17 cellular contexts compared by ENCODE assay signal in the genomic region with DNA sequence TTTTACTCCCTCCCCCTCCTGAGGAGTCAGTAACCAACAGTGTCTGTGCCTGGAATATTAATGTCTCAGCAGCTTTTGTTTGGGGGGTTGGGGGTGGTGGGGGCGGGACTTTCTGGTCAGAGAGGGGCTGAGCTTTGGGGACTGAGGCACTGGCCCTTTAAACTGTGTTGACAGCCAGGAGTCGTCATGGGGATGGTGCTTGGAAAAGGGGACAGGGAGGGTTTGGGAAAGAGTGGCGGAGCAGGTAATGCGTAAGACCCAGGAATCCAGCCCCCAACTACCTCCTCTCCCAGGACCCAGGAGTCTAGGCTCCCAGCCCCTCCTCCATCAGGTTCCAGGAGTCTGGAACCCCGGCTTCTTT. TPM values are rescaled to one million over a fixed set of nuclear protein-coding genes. Genes with fewer than 3 reads are reported as not detected.
A peak's percentile ranks its signal among the peaks of the same experiment; 100 is the strongest.
DNase-seq lines count a peak whose midpoint lies in the region; ATAC-seq, FAIRE-seq and TF ChIP-seq lines count a peak whose summit lies in the region.
"Had no signal": no experiment of that assay in that cellular context is flagged by ENCODE, and none has a peak within 500 bp of the region (broad histone marks: within the 10 kb centered on the region; RNA-seq: fewer than 3 reads in every experiment).

No MANE protein-coding gene starts in this region.

- in situ Hi-C loops in HepG2 (cut with HindIII; ENCODE audit: extremely low pct_ligation_motif_present, low pct_unique_long_range_greater_than_20kb), result no loop called here

- no peaks in the 10 kb centered on the region for H4K20me1 ChIP-seq in HepG2 (ENCODE audit: insufficient read depth, low read length)

- ATAC-seq in HepG2 (peak; percentile 56), right lobe of liver (no peak), gastroesophageal sphincter (no peak), HG03045 (IDR thresholded peaks at IDR 0.05; ENCODE audit: unreplicated experiment) (no peak), HG02610 (IDR thresholded peaks at IDR 0.05; ENCODE audit: unreplicated experiment) (no peak)

- H3K27me3 ChIP-seq in HepG2 (ENCODE audit: control insufficient read depth in 1 of 2, insufficient read depth in 2 of 2, low read length in 2 of 2) (no peaks in the 10 kb centered on the region), right lobe of liver (no peaks in the 10 kb centered on the region), gastroesophageal sphincter (no peaks in the 10 kb centered on the region), tibial nerve (peaks cover 0 to 31% of the 10 kb centered on the region in 2 donors)

- TF ChIP-seq POLR2A in HepG2 (IDR thresholded peaks at IDR 0.05; ENCODE audit: insufficient read depth in 1 of 2, low read depth in 2 of 2, low read length in 2 of 2) (no peak), right lobe of liver (IDR thresholded peaks at IDR 0.05) (no peak), gastroesophageal sphincter (IDR thresholded peaks at IDR 0.05) (no peak), tibial nerve (IDR thresholded peaks at IDR 0.05) (no peak)

- TF ChIP-seq CTCF in HepG2 (CRISPR knock-in tag; IDR thresholded peaks at IDR 0.05) (no peak), right lobe of liver (IDR thresholded peaks at IDR 0.05) (no peak), gastroesophageal sphincter (IDR thresholded peaks at IDR 0.05) (no peak), nephron (IDR thresholded peaks at IDR 0.05; ENCODE audit: unreplicated experiment in 3 of 3) (no peak), tibial nerve (IDR thresholded peaks at IDR 0.05) (no peak)

- FAIRE-seq in HepG2 (lab: Jason Lieb, UNC), result no peak
- FAIRE-seq: GM19239 had no signal

- intact Hi-C loops in HepG2 (cut with micrococcal nuclease; ENCODE audit: unreplicated experiment) (loop anchor here (2.0 kb wide), 1 partner anchor 16 kb away; the partner anchor contains the start of gene ZNF428), right lobe of liver (cut with DNase I) (no loop called here)

- peaks cover 15% of the 10 kb centered on the region for H3K27me3 Mint-ChIP-seq in nephron (ENCODE audit: low read depth)

- peak overlapping the region; percentile 61 to 76 (median 67) for H3K4me3 ChIP-seq in HepG2 (replicated peaks in 1 of 3; ENCODE audit: insufficient read depth in 1 of 3, low read depth in 2 of 3, low read length in 3 of 3)
- no peak overlapping the region for H3K4me3 ChIP-seq in right lobe of liver
- peak overlapping the region in 1 of 2 donors; percentile 36 for H3K4me3 ChIP-seq in gastroesophageal sphincter
- peak overlapping the region; percentile 28 to 43 (median 32) for H3K4me3 ChIP-seq in tibial nerve
- H3K4me3 ChIP-seq: upper lobe of left lung had no signal

- H3K9me3 ChIP-seq in HepG2 (ENCODE audit: low read length) (no peaks in the 10 kb centered on the region), right lobe of liver (no peaks in the 10 kb centered on the region), gastroesophageal sphincter (no peaks in the 10 kb centered on the region), tibial nerve (no peaks in the 10 kb centered on the region)
- H3K9me3 ChIP-seq: upper lobe of left lung had no signal

- no peaks in the 10 kb centered on the region for H3K36me3 ChIP-seq in HepG2 (replicated peaks in 1 of 2; ENCODE audit: control insufficient read depth in 1 of 2, insufficient read depth in 2 of 2, low read length in 2 of 2)
- H3K36me3 ChIP-seq in right lobe of liver, result no peaks in the 10 kb centered on the region
- H3K36me3 ChIP-seq in gastroesophageal sphincter, result no peaks in the 10 kb centered on the region
- no peaks in the 10 kb centered on the region for H3K36me3 ChIP-seq in tibial nerve
- H3K36me3 ChIP-seq: upper lobe of left lung had no signal

- H3K4me1 ChIP-seq in HepG2 (ENCODE audit: insufficient read depth, low read length) (peaks cover 57% of the 10 kb centered on the region), right lobe of liver (no peaks in the 10 kb centered on the region), gastroesophageal sphincter (peaks cover 0 to 30% (median 0%) of the 10 kb centered on the region in 3 donors), tibial nerve (peaks cover 0 to 50% (median 3%) of the 10 kb centered on the region in 4 donors)

- TF ChIP-seq EP300 in HepG2 (IDR thresholded peaks at IDR 0.05; ENCODE audit: low read depth in 2 of 2, low read length in 2 of 2), result no peak
- no peak for TF ChIP-seq EP300 in HepG2 (CRISPR knock-in tag; IDR thresholded peaks at IDR 0.05; ENCODE audit: borderline replicate concordance)
- no peak for TF ChIP-seq EP300 in gastroesophageal sphincter (IDR thresholded peaks at IDR 0.05)
- TF ChIP-seq EP300 in tibial nerve (IDR thresholded peaks at IDR 0.05), result no peak

- H3K79me2 ChIP-seq in HepG2 (ENCODE audit: insufficient read depth, low read length), result no peaks in the 10 kb centered on the region

- H3K4me2 ChIP-seq in HepG2 (ENCODE audit: low read depth, low read length), result peak overlapping the region; percentile 92

- H3K9ac ChIP-seq in HepG2 (ENCODE audit: insufficient read depth, low read depth, low read length), result peak overlapping the region; percentile 87

- H3K27ac ChIP-seq in HepG2 (ENCODE audit: extremely low read length, insufficient read depth, low read length) (peak overlapping the region; percentile 90), right lobe of liver (no peak overlapping the region), gastroesophageal sphincter (peak overlapping the region in 3 of 4 donors; percentile 66 to 77 (median 68)), tibial nerve (peak overlapping the region; percentile 71 to 92 (median 82))
- H3K27ac ChIP-seq: epithelial cell of prostate, upper lobe of left lung had no signal

- WGBS in HepG2 (ENCODE audit: low lambda C conversion rate), result 24% methylated on average over 4 of the region's 5 CpGs
- WGBS in right lobe of liver (ENCODE audit: insufficient coverage, low coverage, low lambda C conversion rate, missing lambda C conversion rate), result 13% methylated on average over 2 of the region's 5 CpGs
- 24 to 30% methylated on average over 2 to 4 of the region's 5 CpGs for WGBS in gastroesophageal sphincter (ENCODE audit: low coverage in 1 of 2), 2 donors
- WGBS in tibial nerve, 2 donors, result 22 to 59% methylated on average over 5 of the region's 5 CpGs

- POLR2A ChIA-PET in HepG2 (lab: Yijun Ruan, JAX), result interaction anchor here (0.6 to 2.3 kb wide), 6 partner anchors 10 to 171 kb away, joined by 3 to 20 read pairs (median 6); partner anchors contain the start of genes IRGQ and ZNF576

- no peak for TF ChIP-seq RAD21 in HepG2 (CRISPR knock-in tag; IDR thresholded peaks at IDR 0.05)

- H3K4me1 Mint-ChIP-seq in nephron, result peaks cover 24% of the 10 kb centered on the region

- TSS peak; percentile 40 for BruUV-seq in HepG2 (replicated peaks; lab: Mats Ljungman, UMichigan)

- peak overlapping the region; percentile 76 to 83 (median 79) for H3K4me3 Mint-ChIP-seq in nephron
- H3K4me3 Mint-ChIP-seq: activated B cell treated with CpG ODN at 0.5 μM for 24 hours had no signal

- H3K9me3 Mint-ChIP-seq in nephron, result no peaks in the 10 kb centered on the region
- H3K9me3 Mint-ChIP-seq: activated B cell treated with CpG ODN at 0.5 μM for 24 hours, HFFc6 had no signal

- H3K27ac Mint-ChIP-seq in nephron, result peak overlapping the region in 2 of 3 experiments; percentile 91 to 98
- H3K27ac Mint-ChIP-seq: activated B cell treated with CpG ODN at 0.5 μM for 24 hours had no signal

- CTCF ChIA-PET in HepG2 (lab: Yijun Ruan, JAX; ENCODE audit: low intra/inter-chr PET ratio, low total read pairs), result no interaction called here

- no peak overlapping the region for H2AFZ ChIP-seq in HepG2 (ENCODE audit: low read length)

- DNase-seq in HepG2 (ENCODE audit: low spot score) (no peak), right lobe of liver (no peak), tibial nerve (ENCODE audit: low spot score in 2 of 2) (no peak), SIG-M5 (lab: John Stamatoyannopoulos, UW) (no peak)
- DNase-seq: ACHN; activated B cell treated with CpG ODN at 0.5 μM for 24 hours; activated T-cell treated with anti-CD3 and anti-CD28 coated beads, Interleukin-2, amount 50 U/mL, for 1 hour; HFFc6; NCI-H2081 treated with DMSO at 0.1 percent for 48 hours; right cardiac atrium; upper lobe of left lung had no signal

- H3K36me3 Mint-ChIP-seq in nephron (ENCODE audit: low read depth), result peaks cover 3% of the 10 kb centered on the region

RNA-seq across cellular contexts. Expression of gene CADM4, which starts 5.2 kb away (rescaled TPM):
- 6.4 and 16.0 TPM in 2 replicates for total RNA-seq in HepG2 (2016; rRNA removed; fragmentation: Illumina TruSeq; extraction: Trizol)
- total RNA-seq in HepG2 (2016; cell fraction: cytosol; rRNA removed; fragmentation: Illumina TruSeq; extraction: Trizol; ENCODE audit: low read depth), result 1.9 and 2.0 TPM in 2 replicates
- total RNA-seq in HepG2 (2016; cell fraction: insoluble cytoplasmic fraction; rRNA removed; fragmentation: Illumina TruSeq; extraction: Trizol), result 6.2 and 15.7 TPM in 2 replicates
- 6.3 and 6.6 TPM in 2 replicates for total RNA-seq in HepG2 (2016; cell fraction: membrane; rRNA removed; fragmentation: Illumina TruSeq; extraction: Trizol)
- 13.7 and 16.1 TPM in 2 replicates for total RNA-seq in HepG2 (2016; cell fraction: nucleus; rRNA removed; fragmentation: Illumina TruSeq; extraction: Trizol)
- polyA plus RNA-seq in HepG2 (2011; rRNA removed), result 8.5 and 15.4 TPM in 2 replicates
- 10.7 and 11.5 TPM in 2 replicates for polyA plus RNA-seq in HepG2 (2011; cell fraction: cytosol; rRNA removed)
- polyA plus RNA-seq in HepG2 (2011; cell fraction: nucleus; rRNA removed), result 8.7 and 11.0 TPM in 2 replicates
- polyA plus RNA-seq in HepG2 (2012), result 14.2 and 19.2 TPM in 2 replicates
- 3.1 and 3.4 TPM in 2 replicates for polyA plus RNA-seq in HepG2 (2016; cell fraction: cytosol; fragmentation: Illumina TruSeq; extraction: Trizol; ENCODE audit: low read depth)
- 7.9 and 9.3 TPM in 2 replicates for polyA plus RNA-seq in HepG2 (2016; cell fraction: insoluble cytoplasmic fraction; fragmentation: Illumina TruSeq; extraction: Trizol; ENCODE audit: low read depth)
- polyA plus RNA-seq in HepG2 (2016; cell fraction: membrane; fragmentation: Illumina TruSeq; extraction: Trizol; ENCODE audit: low read depth), result 6.8 and 7.0 TPM in 2 replicates
- polyA plus RNA-seq in HepG2 (2016; cell fraction: nucleus; fragmentation: Illumina TruSeq; extraction: Trizol; ENCODE audit: insufficient read depth, low read depth), result 32.5 and 32.9 TPM in 2 replicates
- 1.1 and 12.4 TPM in 2 replicates for polyA minus RNA-seq in HepG2 (2011; rRNA and poly(A)+ RNA removed; ENCODE audit: low replicate concordance)
- 5.0 and 7.8 TPM in 2 replicates for polyA minus RNA-seq in HepG2 (2011; cell fraction: cytosol; rRNA and poly(A)+ RNA removed)
- polyA minus RNA-seq in HepG2 (2011; cell fraction: nucleus; rRNA and poly(A)+ RNA removed), result 4.0 and 5.5 TPM in 2 replicates
- total RNA-seq in right lobe of liver, result 1 to 10 TPM; 2.2 to 4.7 (median 3.7) TPM
- 10 to 100 TPM; 19.8 to 52.5 (median 31.6) TPM for total RNA-seq in gastroesophageal sphincter
- 100 to 1,000 TPM in 2 of 4 donors, 10 to 100 TPM in 2; 85.2 to 108 (median 102) TPM for total RNA-seq in tibial nerve
- total RNA-seq: activated B cell treated with CpG ODN at 0.5 μM for 24 hours had no signal

RNA-seq across cellular contexts. Expression of gene ZNF428, which starts 15.1 kb away (rescaled TPM):
- total RNA-seq in HepG2 (2016; rRNA removed; fragmentation: Illumina TruSeq; extraction: Trizol) (24.0 and 26.9 TPM in 2 replicates), right lobe of liver (10 to 100 TPM; 10.9 to 16.7 (median 13.3) TPM), gastroesophageal sphincter (10 to 100 TPM; 33.9 to 54.1 (median 45.0) TPM), tibial nerve (10 to 100 TPM; 38.1 to 61.1 (median 50.5) TPM)
- 19.4 and 25.5 TPM in 2 replicates for total RNA-seq in HepG2 (2016; cell fraction: cytosol; rRNA removed; fragmentation: Illumina TruSeq; extraction: Trizol; ENCODE audit: low read depth)
- total RNA-seq in HepG2 (2016; cell fraction: insoluble cytoplasmic fraction; rRNA removed; fragmentation: Illumina TruSeq; extraction: Trizol), result 20.7 and 27.4 TPM in 2 replicates
- 23.9 and 34.3 TPM in 2 replicates for total RNA-seq in HepG2 (2016; cell fraction: membrane; rRNA removed; fragmentation: Illumina TruSeq; extraction: Trizol)
- total RNA-seq in HepG2 (2016; cell fraction: nucleus; rRNA removed; fragmentation: Illumina TruSeq; extraction: Trizol), result 6.5 and 9.5 TPM in 2 replicates
- polyA plus RNA-seq in HepG2 (2011; rRNA removed), result 10.4 and 11.5 TPM in 2 replicates
- polyA plus RNA-seq in HepG2 (2011; cell fraction: cytosol; rRNA removed), result 8.0 and 12.3 TPM in 2 replicates
- polyA plus RNA-seq in HepG2 (2011; cell fraction: nucleus; rRNA removed), result 6.0 and 6.2 TPM in 2 replicates
- 11.5 and 12.7 TPM in 2 replicates for polyA plus RNA-seq in HepG2 (2012)
- polyA plus RNA-seq in HepG2 (2016; cell fraction: cytosol; fragmentation: Illumina TruSeq; extraction: Trizol; ENCODE audit: low read depth), result 19.6 and 22.2 TPM in 2 replicates
- 27.6 and 28.2 TPM in 2 replicates for polyA plus RNA-seq in HepG2 (2016; cell fraction: insoluble cytoplasmic fraction; fragmentation: Illumina TruSeq; extraction: Trizol; ENCODE audit: low read depth)
- polyA plus RNA-seq in HepG2 (2016; cell fraction: membrane; fragmentation: Illumina TruSeq; extraction: Trizol; ENCODE audit: low read depth), result 25.6 and 28.5 TPM in 2 replicates
- polyA plus RNA-seq in HepG2 (2016; cell fraction: nucleus; fragmentation: Illumina TruSeq; extraction: Trizol; ENCODE audit: insufficient read depth, low read depth), result 19.8 and 22.6 TPM in 2 replicates
- 3.2 and 7.4 TPM in 2 replicates for polyA minus RNA-seq in HepG2 (2011; rRNA and poly(A)+ RNA removed; ENCODE audit: low replicate concordance)
- 4.6 and 4.9 TPM in 2 replicates for polyA minus RNA-seq in HepG2 (2011; cell fraction: cytosol; rRNA and poly(A)+ RNA removed)
- polyA minus RNA-seq in HepG2 (2011; cell fraction: nucleus; rRNA and poly(A)+ RNA removed), result 2.1 and 4.6 TPM in 2 replicates

RNA-seq across cellular contexts. Expression of gene SRRM5, which starts 22.6 kb away (rescaled TPM):
- total RNA-seq in HepG2 (2016; rRNA removed; fragmentation: Illumina TruSeq; extraction: Trizol), result 0.11 TPM in 1 of 2 replicates, not detected in the other
- total RNA-seq in HepG2 (2016; cell fraction: cytosol; rRNA removed; fragmentation: Illumina TruSeq; extraction: Trizol; ENCODE audit: low read depth), result not detected in 2 replicates
- total RNA-seq in HepG2 (2016; cell fraction: insoluble cytoplasmic fraction; rRNA removed; fragmentation: Illumina TruSeq; extraction: Trizol), result not detected in 2 replicates
- total RNA-seq in HepG2 (2016; cell fraction: membrane; rRNA removed; fragmentation: Illumina TruSeq; extraction: Trizol), result 0.06 TPM in 1 of 2 replicates, not detected in the other
- 0.31 TPM in 1 of 2 replicates, not detected in the other for total RNA-seq in HepG2 (2016; cell fraction: nucleus; rRNA removed; fragmentation: Illumina TruSeq; extraction: Trizol)
- polyA plus RNA-seq in HepG2 (2011; rRNA removed), result 0.16 TPM in 2 replicates
- polyA plus RNA-seq in HepG2 (2011; cell fraction: cytosol; rRNA removed), result 0.03 and 0.08 TPM in 2 replicates
- polyA plus RNA-seq in HepG2 (2011; cell fraction: nucleus; rRNA removed), result 0.61 and 0.79 TPM in 2 replicates
- polyA plus RNA-seq in HepG2 (2012), result 0.15 and 0.21 TPM in 2 replicates
- not detected in 2 replicates for polyA plus RNA-seq in HepG2 (2016; cell fraction: cytosol; fragmentation: Illumina TruSeq; extraction: Trizol; ENCODE audit: low read depth)
- polyA plus RNA-seq in HepG2 (2016; cell fraction: insoluble cytoplasmic fraction; fragmentation: Illumina TruSeq; extraction: Trizol; ENCODE audit: low read depth), result 0.10 and 0.12 TPM in 2 replicates
- 0.10 TPM in 2 replicates for polyA plus RNA-seq in HepG2 (2016; cell fraction: membrane; fragmentation: Illumina TruSeq; extraction: Trizol; ENCODE audit: low read depth)
- polyA plus RNA-seq in HepG2 (2016; cell fraction: nucleus; fragmentation: Illumina TruSeq; extraction: Trizol; ENCODE audit: insufficient read depth, low read depth), result 0.51 and 1.2 TPM in 2 replicates
- polyA minus RNA-seq in HepG2 (2011; rRNA and poly(A)+ RNA removed; ENCODE audit: low replicate concordance), result 0.18 and 0.23 TPM in 2 replicates
- polyA minus RNA-seq in HepG2 (2011; cell fraction: cytosol; rRNA and poly(A)+ RNA removed), result not detected in 2 replicates
- 0.39 and 0.50 TPM in 2 replicates for polyA minus RNA-seq in HepG2 (2011; cell fraction: nucleus; rRNA and poly(A)+ RNA removed)
- under 1 TPM in 5 of 6 experiments, not detected in 1; 0.09 to 0.37 (median 0.18) TPM for total RNA-seq in right lobe of liver
- under 1 TPM in 1 of 4 donors, not detected in 3; 0.13 TPM for total RNA-seq in gastroesophageal sphincter
- under 1 TPM; 0.20 to 0.84 (median 0.52) TPM for total RNA-seq in tibial nerve

RNA-seq across cellular contexts. Expression of gene PLAUR, which starts 35.5 kb away (rescaled TPM):
- 2.2 and 2.5 TPM in 2 replicates for total RNA-seq in HepG2 (2016; rRNA removed; fragmentation: Illumina TruSeq; extraction: Trizol)
- 1.1 and 2.5 TPM in 2 replicates for total RNA-seq in HepG2 (2016; cell fraction: cytosol; rRNA removed; fragmentation: Illumina TruSeq; extraction: Trizol; ENCODE audit: low read depth)
- 1.8 and 2.2 TPM in 2 replicates for total RNA-seq in HepG2 (2016; cell fraction: insoluble cytoplasmic fraction; rRNA removed; fragmentation: Illumina TruSeq; extraction: Trizol)
- 1.2 and 2.1 TPM in 2 replicates for total RNA-seq in HepG2 (2016; cell fraction: membrane; rRNA removed; fragmentation: Illumina TruSeq; extraction: Trizol)
- total RNA-seq in HepG2 (2016; cell fraction: nucleus; rRNA removed; fragmentation: Illumina TruSeq; extraction: Trizol), result 1.4 and 3.2 TPM in 2 replicates
- polyA plus RNA-seq in HepG2 (2011; rRNA removed), result 2.9 and 3.9 TPM in 2 replicates
- 2.1 and 2.9 TPM in 2 replicates for polyA plus RNA-seq in HepG2 (2011; cell fraction: cytosol; rRNA removed)
- 8.0 and 8.8 TPM in 2 replicates for polyA plus RNA-seq in HepG2 (2011; cell fraction: nucleus; rRNA removed)
- 2.0 and 2.1 TPM in 2 replicates for polyA plus RNA-seq in HepG2 (2012)
- 0.71 and 1.1 TPM in 2 replicates for polyA plus RNA-seq in HepG2 (2016; cell fraction: cytosol; fragmentation: Illumina TruSeq; extraction: Trizol; ENCODE audit: low read depth)
- polyA plus RNA-seq in HepG2 (2016; cell fraction: insoluble cytoplasmic fraction; fragmentation: Illumina TruSeq; extraction: Trizol; ENCODE audit: low read depth), result 2.7 and 2.8 TPM in 2 replicates
- polyA plus RNA-seq in HepG2 (2016; cell fraction: membrane; fragmentation: Illumina TruSeq; extraction: Trizol; ENCODE audit: low read depth), result 1.1 and 1.3 TPM in 2 replicates
- 6.9 and 8.6 TPM in 2 replicates for polyA plus RNA-seq in HepG2 (2016; cell fraction: nucleus; fragmentation: Illumina TruSeq; extraction: Trizol; ENCODE audit: insufficient read depth, low read depth)
- polyA minus RNA-seq in HepG2 (2011; rRNA and poly(A)+ RNA removed; ENCODE audit: low replicate concordance), result 2.8 and 50.5 TPM in 2 replicates
- polyA minus RNA-seq in HepG2 (2011; cell fraction: cytosol; rRNA and poly(A)+ RNA removed), result 1.3 and 2.9 TPM in 2 replicates
- polyA minus RNA-seq in HepG2 (2011; cell fraction: nucleus; rRNA and poly(A)+ RNA removed), result 1.4 and 1.7 TPM in 2 replicates
- 10 to 100 TPM in 1 of 6 experiments, 1 to 10 TPM in 4, under 1 TPM in 1; 0.90 to 13.3 (median 2.3) TPM for total RNA-seq in right lobe of liver
- 10 to 100 TPM in 3 of 4 donors, 1 to 10 TPM in 1; 3.4 to 25.8 (median 15.7) TPM for total RNA-seq in gastroesophageal sphincter
- 10 to 100 TPM; 12.9 to 19.7 (median 16.4) TPM for total RNA-seq in tibial nerve

RNA-seq across cellular contexts. Expression of gene ZNF576, which starts 38.1 kb away (rescaled TPM):
- total RNA-seq in HepG2 (2016; rRNA removed; fragmentation: Illumina TruSeq; extraction: Trizol), result 9.6 and 10.9 TPM in 2 replicates
- total RNA-seq in HepG2 (2016; cell fraction: cytosol; rRNA removed; fragmentation: Illumina TruSeq; extraction: Trizol; ENCODE audit: low read depth), result 8.7 and 10.4 TPM in 2 replicates
- total RNA-seq in HepG2 (2016; cell fraction: insoluble cytoplasmic fraction; rRNA removed; fragmentation: Illumina TruSeq; extraction: Trizol), result 10.6 and 11.2 TPM in 2 replicates
- total RNA-seq in HepG2 (2016; cell fraction: membrane; rRNA removed; fragmentation: Illumina TruSeq; extraction: Trizol), result 13.9 and 14.1 TPM in 2 replicates
- total RNA-seq in HepG2 (2016; cell fraction: nucleus; rRNA removed; fragmentation: Illumina TruSeq; extraction: Trizol), result 6.6 and 7.0 TPM in 2 replicates
- polyA plus RNA-seq in HepG2 (2011; rRNA removed), result 7.2 and 10.2 TPM in 2 replicates
- 7.1 and 9.5 TPM in 2 replicates for polyA plus RNA-seq in HepG2 (2011; cell fraction: cytosol; rRNA removed)
- 7.2 and 9.1 TPM in 2 replicates for polyA plus RNA-seq in HepG2 (2011; cell fraction: nucleus; rRNA removed)
- polyA plus RNA-seq in HepG2 (2012), result 4.1 and 5.6 TPM in 2 replicates
- polyA plus RNA-seq in HepG2 (2016; cell fraction: cytosol; fragmentation: Illumina TruSeq; extraction: Trizol; ENCODE audit: low read depth), result 11.9 and 12.6 TPM in 2 replicates
- 12.1 and 13.5 TPM in 2 replicates for polyA plus RNA-seq in HepG2 (2016; cell fraction: insoluble cytoplasmic fraction; fragmentation: Illumina TruSeq; extraction: Trizol; ENCODE audit: low read depth)
- polyA plus RNA-seq in HepG2 (2016; cell fraction: membrane; fragmentation: Illumina TruSeq; extraction: Trizol; ENCODE audit: low read depth), result 12.7 and 17.2 TPM in 2 replicates
- 8.1 and 10.1 TPM in 2 replicates for polyA plus RNA-seq in HepG2 (2016; cell fraction: nucleus; fragmentation: Illumina TruSeq; extraction: Trizol; ENCODE audit: insufficient read depth, low read depth)
- polyA minus RNA-seq in HepG2 (2011; rRNA and poly(A)+ RNA removed; ENCODE audit: low replicate concordance), result 10.5 and 15.9 TPM in 2 replicates
- 3.5 and 5.6 TPM in 2 replicates for polyA minus RNA-seq in HepG2 (2011; cell fraction: cytosol; rRNA and poly(A)+ RNA removed)
- 10.2 and 14.8 TPM in 2 replicates for polyA minus RNA-seq in HepG2 (2011; cell fraction: nucleus; rRNA and poly(A)+ RNA removed)
- total RNA-seq in right lobe of liver, result 10 to 100 TPM in 4 of 6 experiments, 1 to 10 TPM in 2; 7.7 to 15.8 (median 10.3) TPM
- 10 to 100 TPM; 10.8 to 19.9 (median 14.2) TPM for total RNA-seq in gastroesophageal sphincter
- 10 to 100 TPM in 3 of 4 donors, 1 to 10 TPM in 1; 9.9 to 18.8 (median 15.2) TPM for total RNA-seq in tibial nerve

Comparison
In these comparisons a context has a peak if more than half of its experiments do, and no peak if none do; other contexts are left out.
1. H3K27ac ChIP-seq: peak in HepG2 (single experiment), gastroesophageal sphincter (3 of 4) and tibial nerve (4 of 4); none in right lobe of liver (0 of 3).
2. H3K4me3 ChIP-seq: peak in HepG2 (3 of 3) and tibial nerve (4 of 4); none in right lobe of liver (0 of 3).